In genomic region chr7:102649924-102650323, GRCh38 we compare ENCODE assay signal across 16 cellular contexts. TPM values are rescaled to one million over a fixed set of nuclear protein-coding genes. Genes with fewer than 3 reads are reported as not detected.
"Had no signal": no experiment of that assay in that cellular context is flagged by ENCODE, and none has a peak within 500 bp of the region (broad histone marks: within the 10 kb centered on the region; RNA-seq: fewer than 3 reads in every experiment).

SPDYE2B (plus strand) TSS chr7:102650319; CDS start chr7:102652349, 2,030 bp downstream.

RNA-seq across cellular contexts. Expression of gene SPDYE2B, which starts in this region (rescaled TPM):
- total RNA-seq: activated CD4-positive, alpha-beta T cell treated with anti-CD3 and anti-CD28 coated beads for 36 hours; activated CD4-positive, alpha-beta T cell treated with anti-CD3 and anti-CD28 coated beads, Interleukin-2, amount 10 ng/mL, durations not matched to agents 7 days and 5 days; activated CD8-positive, alpha-beta memory T cell treated with anti-CD3 and anti-CD28 coated beads, Interleukin-2, amount 10 ng/mL, durations not matched to agents 7 days and 5 days; activated CD8-positive, alpha-beta T cell treated with anti-CD3 and anti-CD28 coated beads, Interleukin-2, amount 10 ng/mL, durations not matched to agents 7 days and 5 days; activated naive CD8-positive, alpha-beta T cell treated with anti-CD3 and anti-CD28 coated beads, Interleukin-2, amount 10 ng/mL, durations not matched to agents 7 days and 5 days; activated T-helper 2 cell treated with anti-CD3 and anti-CD28 coated beads, Interferon-gamma antibody, Interleukin-2, Interleukin-4, amounts not matched to agents 10 μg/mL and 5 μg/mL and 100 μg/mL, durations not matched to agents 14 hours and 24 hours and 36 hours; astrocyte; body of pancreas; breast epithelium; cardiac septum; T-cell; T-helper 1 cell treated with Interleukin-12 subunit alpha and Interleukin-12 subunit beta and Interleukin-4 antibody, amounts not matched to agents 30 ng/mL and 1 ng/mL, for 36 hours; T-helper 17 cell; T-helper 2 cell treated with Interferon-gamma antibody and Interleukin-4, amounts not matched to agents 100 ng/mL and 5 ng/mL, for 36 hours; WTC11 had no signal
- polyA plus RNA-seq: adipose tissue had no signal
